Comparison of ENCODE assay signal across 24 cellular contexts in genomic region chr16:2372684-2373083, GRCh38. TPM values are rescaled to one million over a fixed set of nuclear protein-coding genes. Genes with fewer than 3 reads are reported as not detected.
"Had no signal": no experiment of that assay in that cellular context is flagged by ENCODE, and none has a peak within 500 bp of the region (broad histone marks: within the 10 kb centered on the region; RNA-seq: fewer than 3 reads in every experiment).

No MANE protein-coding gene starts in this region.

- H3K9ac ChIP-seq: KMS-11 had no signal

- H3K4me1 ChIP-seq: SJSA1 had no signal

- H3K36me3 Mint-ChIP-seq: IgD-negative memory B cell had no signal

- H3K9me3 ChIP-seq: SJSA1 had no signal

- H3K4me3 Mint-ChIP-seq: IgD-negative memory B cell had no signal

- H3K36me3 ChIP-seq: SJSA1 had no signal

- FAIRE-seq: HTR-8/SVneo, K562, RCC 7860 had no signal

- DNase-seq: Kasumi-1, MM.1S, NCI-H1092 treated with DMSO at 0.1 percent for 48 hours, NCI-H1436, NCI-H187, NCI-H2029, NCI-H2081 treated with DMSO at 0.1 percent for 48 hours, NCI-H2171, NCI-H226, NCI-H446, NCI-H510A, NCI-H524 treated with DMSO at 0.1 percent for 48 hours, NCI-H69, NCI-H774, Right ventricle myocardium superior, RPMI8226, SIG-M5 had no signal

- H3K27ac ChIP-seq: HL-60, KMS-11, SJSA1 had no signal

- ATAC-seq: K562 had no signal

- H3K9me3 Mint-ChIP-seq: IgD-negative memory B cell had no signal

- H3K4me3 ChIP-seq: K562, SJSA1 had no signal

- H3K4me1 Mint-ChIP-seq: IgD-negative memory B cell had no signal

- H3K27ac Mint-ChIP-seq: IgD-negative memory B cell had no signal

- H3K4me2 ChIP-seq: KMS-11 had no signal

RNA-seq across cellular contexts. Expression of gene ABCA3, which starts 32.2 kb away (rescaled TPM):
- total RNA-seq: SJSA1 had no signal
